In the genomic region with DNA sequence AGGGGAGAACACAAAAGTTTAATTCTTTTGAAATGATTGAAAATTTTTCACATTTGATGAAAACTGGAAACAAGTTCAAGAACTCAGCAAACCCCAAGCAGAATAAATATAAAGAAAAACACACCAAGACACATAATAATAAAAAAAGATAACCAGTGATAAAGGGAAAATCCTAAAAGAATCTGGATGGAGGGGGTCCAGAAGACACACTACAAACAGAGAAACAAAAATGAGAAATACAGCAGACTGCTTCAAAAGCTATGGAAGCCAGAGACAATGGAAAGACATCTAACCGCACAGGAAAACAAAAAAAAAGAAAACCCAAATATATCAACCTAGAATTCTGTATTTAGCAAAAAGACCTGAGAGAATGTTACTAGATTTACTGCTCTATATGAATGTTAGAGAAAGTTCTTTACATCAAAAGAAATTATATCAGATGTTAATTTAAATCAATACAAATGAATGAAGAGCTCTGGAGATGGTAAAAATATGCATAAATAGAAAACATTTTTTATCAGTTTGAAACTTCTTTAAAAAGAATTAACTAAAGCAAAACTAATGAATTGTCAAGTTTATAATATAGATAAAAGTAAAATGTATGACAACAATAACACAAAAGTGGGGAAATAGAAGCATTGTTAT, we compare ENCODE assay signal across 18 cellular contexts.
DNase-seq lines count a peak whose midpoint lies in the region; ATAC-seq and TF ChIP-seq lines count a peak whose summit lies in the region.
"Had no signal": no experiment of that assay in that cellular context is flagged by ENCODE, and none has a peak within 500 bp of the region (broad histone marks: within the 10 kb centered on the region; RNA-seq: fewer than 3 reads in every experiment).

No MANE protein-coding gene starts in this region.

- ATAC-seq in GM23338 (no peak), HG03342 (IDR thresholded peaks at IDR 0.05; ENCODE audit: unreplicated experiment) (no peak)
- ATAC-seq: gastroesophageal sphincter; left lung; right cardiac atrium; stimulated activated naive B cell treated with anti-CD40 and anti-IgM and Interleukin-4, amounts not matched to agents 10 μg/mL and 1 μg/mL and 100 μg/mL, for 72 hours had no signal

- in situ Hi-C loops in Caki2 (cut with HindIII; ENCODE audit: low pct_unique_long_range_greater_than_20kb, low sequenced_read_pairs) = no loop called here

- peaks cover 44% of the 10 kb centered on the region for H3K9me3 Mint-ChIP-seq in GM23338
- H3K9me3 Mint-ChIP-seq in CD8-positive, alpha-beta memory T cell = peaks cover 14 to 19% (median 16%) of the 10 kb centered on the region in 5 donors
- peaks cover 6 to 31% (median 23%) of the 10 kb centered on the region in 8 donors for H3K9me3 Mint-ChIP-seq in CD4-positive, alpha-beta memory T cell

- H3K4me1 Mint-ChIP-seq in GM23338 = peaks cover 11% of the 10 kb centered on the region; the same call in 2 of the 3 replicates
- peaks cover 0 to 4% (median 3%) of the 10 kb centered on the region in 3 donors for H3K4me1 Mint-ChIP-seq in CD8-positive, alpha-beta memory T cell
- H3K4me1 Mint-ChIP-seq in CD4-positive, alpha-beta memory T cell = peaks cover 0 to 4% (median 0%) of the 10 kb centered on the region in 4 donors
- H3K4me1 Mint-ChIP-seq: stimulated activated naive B cell treated with anti-CD40 and anti-IgM and Interleukin-4, amounts not matched to agents 10 μg/mL and 1 μg/mL and 100 μg/mL, for 72 hours had no signal

- H3K4me3 Mint-ChIP-seq in GM23338 = no peak overlapping the region
- no peak overlapping the region for H3K4me3 Mint-ChIP-seq in CD8-positive, alpha-beta memory T cell
- no peak overlapping the region for H3K4me3 Mint-ChIP-seq in CD4-positive, alpha-beta memory T cell
- H3K4me3 Mint-ChIP-seq: activated naive CD8-positive, alpha-beta T cell; stimulated activated naive B cell treated with anti-CD40 and anti-IgM and Interleukin-4, amounts not matched to agents 10 μg/mL and 1 μg/mL and 100 μg/mL, for 72 hours had no signal

- H3K27ac ChIP-seq in GM23338 (ENCODE audit: low read depth) (no peak overlapping the region), OCI-LY7 (ENCODE audit: low read depth, low read length, poor library complexity, severe bottlenecking) (no peak overlapping the region)
- H3K27ac ChIP-seq in CD8-positive, alpha-beta memory T cell (ENCODE audit: low read depth, low read length) = no peak overlapping the region
- no peak overlapping the region for H3K27ac ChIP-seq in CD4-positive, alpha-beta memory T cell (ENCODE audit: low read depth, low read length)
- H3K27ac ChIP-seq: dorsolateral prefrontal cortex, gastroesophageal sphincter, left lung, thyroid gland had no signal

- no peaks in the 10 kb centered on the region for H3F3A ChIP-seq in GM23338 (replicated peaks; ENCODE audit: low read depth)

- CTCF ChIA-PET in OCI-LY7 (lab: Charles Lee; ENCODE audit: unreplicated experiment) = no interaction called here
- CTCF ChIA-PET in CD8-positive, alpha-beta memory T cell (lab: Charles Lee) = no interaction called here
- CTCF ChIA-PET in CD4-positive, alpha-beta memory T cell (lab: Charles Lee; ENCODE audit: partially characterized antibody) = no interaction called here

- H3K9me2 ChIP-seq in GM23338 (ENCODE audit: insufficient read depth) (no peaks in the 10 kb centered on the region; the same call in none of the 2 replicates), OCI-LY7 (ENCODE audit: insufficient read depth, low read length) (no peaks in the 10 kb centered on the region)

- H3K36me3 Mint-ChIP-seq in GM23338 (ENCODE audit: low read depth) = peaks cover 35% of the 10 kb centered on the region
- H3K36me3 Mint-ChIP-seq in CD8-positive, alpha-beta memory T cell = peaks cover 1 to 29% (median 5%) of the 10 kb centered on the region in 3 donors
- peaks cover 5 to 11% of the 10 kb centered on the region in 2 donors for H3K36me3 Mint-ChIP-seq in CD4-positive, alpha-beta memory T cell

- H3K4me1 ChIP-seq in GM23338 (ENCODE audit: insufficient read depth) = no peaks in the 10 kb centered on the region
- H3K4me1 ChIP-seq in OCI-LY7 (ENCODE audit: insufficient read depth, low read length, poor library complexity, severe bottlenecking) = no peaks in the 10 kb centered on the region
- no peaks in the 10 kb centered on the region for H3K4me1 ChIP-seq in CD8-positive, alpha-beta memory T cell (ENCODE audit: insufficient read depth, low read length)
- H3K4me1 ChIP-seq in CD4-positive, alpha-beta memory T cell (ENCODE audit: insufficient read depth, low read length) = no peaks in the 10 kb centered on the region
- H3K4me1 ChIP-seq: gastroesophageal sphincter, left lung, thyroid gland had no signal

- H3K4me3 ChIP-seq in GM23338 (no peak overlapping the region), OCI-LY7 (ENCODE audit: low read depth, low read length, poor library complexity, severe bottlenecking) (no peak overlapping the region), choroid plexus epithelial cell (ENCODE audit: low read depth, low read length) (no peak overlapping the region)
- no peak overlapping the region for H3K4me3 ChIP-seq in CD8-positive, alpha-beta memory T cell (ENCODE audit: low read length)
- no peak overlapping the region for H3K4me3 ChIP-seq in CD4-positive, alpha-beta memory T cell (ENCODE audit: low read length in 2 of 2)
- H3K4me3 ChIP-seq: dorsolateral prefrontal cortex, gastroesophageal sphincter, left lung, thyroid gland had no signal

- no peak overlapping the region for H3K27ac Mint-ChIP-seq in GM23338
- H3K27ac Mint-ChIP-seq in CD8-positive, alpha-beta memory T cell = no peak overlapping the region
- no peak overlapping the region for H3K27ac Mint-ChIP-seq in CD4-positive, alpha-beta memory T cell
- H3K27ac Mint-ChIP-seq: activated naive CD8-positive, alpha-beta T cell; stimulated activated naive B cell treated with anti-CD40 and anti-IgM and Interleukin-4, amounts not matched to agents 10 μg/mL and 1 μg/mL and 100 μg/mL, for 72 hours had no signal

- H3K4me2 ChIP-seq in GM23338 (no peak overlapping the region), OCI-LY7 (ENCODE audit: low read length) (no peak overlapping the region)

- H3K9me3 ChIP-seq in OCI-LY7 (ENCODE audit: low read length) = peaks cover 16% of the 10 kb centered on the region
- H3K9me3 ChIP-seq in CD8-positive, alpha-beta memory T cell (ENCODE audit: low read length) = no peaks in the 10 kb centered on the region
- no peaks in the 10 kb centered on the region for H3K9me3 ChIP-seq in CD4-positive, alpha-beta memory T cell (ENCODE audit: control insufficient read depth in 1 of 2, low read length in 2 of 2)
- H3K9me3 ChIP-seq: thyroid gland had no signal

- no peaks in the 10 kb centered on the region for H3K79me2 ChIP-seq in GM23338 (replicated peaks; ENCODE audit: insufficient read depth)
- H3K79me2 ChIP-seq in OCI-LY7 (ENCODE audit: insufficient read depth, low read depth, low read length) = no peaks in the 10 kb centered on the region

- POLR2A ChIA-PET in OCI-LY7 (lab: Charles Lee) = interaction anchor here (0.6 to 1.4 kb wide), 4 partner anchors 16 to 803 kb away, joined by 3 to 5 read pairs (median 3); no protein-coding TSS in a partner anchor
- POLR2A ChIA-PET in CD8-positive, alpha-beta memory T cell (lab: Charles Lee) = no interaction called here
- POLR2A ChIA-PET in CD4-positive, alpha-beta memory T cell (lab: Charles Lee; ENCODE audit: partially characterized antibody) = no interaction called here

- intact Hi-C loops in OCI-LY7 (cut with micrococcal nuclease; ENCODE audit: unreplicated experiment) = no loop called here
- intact Hi-C loops in CD4-positive, alpha-beta memory T cell (cut with micrococcal nuclease) = no loop called here

- no peaks in the 10 kb centered on the region for H3K27me3 ChIP-seq in GM23338 (ENCODE audit: insufficient read depth)
- H3K27me3 ChIP-seq in CD8-positive, alpha-beta memory T cell (ENCODE audit: insufficient read depth, low read length, poor library complexity, severe bottlenecking) = no peaks in the 10 kb centered on the region
- no peaks in the 10 kb centered on the region for H3K27me3 ChIP-seq in CD4-positive, alpha-beta memory T cell (ENCODE audit: insufficient read depth, low read length)
- H3K27me3 ChIP-seq: dorsolateral prefrontal cortex, gastroesophageal sphincter, left lung, thyroid gland had no signal

- H3K36me3 ChIP-seq in GM23338 (ENCODE audit: insufficient read depth) (peaks cover 27% of the 10 kb centered on the region), OCI-LY7 (ENCODE audit: insufficient read depth, low read length) (no peaks in the 10 kb centered on the region)
- H3K36me3 ChIP-seq in CD8-positive, alpha-beta memory T cell (ENCODE audit: insufficient read depth, low read length) = no peaks in the 10 kb centered on the region
- H3K36me3 ChIP-seq in CD4-positive, alpha-beta memory T cell (ENCODE audit: insufficient read depth, low read length) = no peaks in the 10 kb centered on the region
- H3K36me3 ChIP-seq: gastroesophageal sphincter, left lung, thyroid gland had no signal

- H2AFZ ChIP-seq in GM23338 (no peak overlapping the region), OCI-LY7 (ENCODE audit: low read length) (no peak overlapping the region)

- DNase-seq in Caki2 (ENCODE audit: low read depth) = peak; percentile 22
- DNase-seq in GM23338 (ENCODE audit: low spot score) = peak; percentile 40
- DNase-seq in OCI-LY7 (ENCODE audit: low spot score) = peak; percentile 10
- peak; percentile 8 for DNase-seq in choroid plexus epithelial cell (ENCODE audit: low read depth)
- DNase-seq in CD8-positive, alpha-beta memory T cell = no peak
- no peak for DNase-seq in NCI-H524 (lab: John Stamatoyannopoulos, UW)
- DNase-seq in CD4-positive, alpha-beta memory T cell = no peak
- DNase-seq: activated CD4-positive, alpha-beta T cell treated with anti-CD3 and anti-CD28 coated beads, Interleukin-2, amount 50 U/mL, for 1 hour; dorsolateral prefrontal cortex; left lung; NCI-H2081 treated with DMSO at 0.1 percent for 48 hours; right cardiac atrium; stimulated activated CD4-positive, alpha-beta T cell treated with anti-CD3 and anti-CD28 coated beads, Interleukin-15, amount 100 ng/mL, for 24 hours; stimulated activated naive B cell treated with anti-CD40 and anti-IgM and Interleukin-4, amounts not matched to agents 10 μg/mL and 1 μg/mL and 100 μg/mL, for 72 hours; thyroid gland had no signal

- BruUV-seq in OCI-LY7 (replicated peaks; lab: Mats Ljungman, UMichigan) = no TSS peak

- peaks cover 3% of the 10 kb centered on the region for H3K27me3 Mint-ChIP-seq in GM23338 (ENCODE audit: insufficient read depth, low read depth, poor library complexity)
- H3K27me3 Mint-ChIP-seq in CD8-positive, alpha-beta memory T cell = peaks cover 0 to 4% of the 10 kb centered on the region in 2 donors
- peaks cover 0 to 2% of the 10 kb centered on the region in 2 donors for H3K27me3 Mint-ChIP-seq in CD4-positive, alpha-beta memory T cell

- TF ChIP-seq CTCF in GM23338 (conservative IDR thresholded peaks at IDR 0.05; ENCODE audit: low read depth in 2 of 2) = no peak
- TF ChIP-seq CTCF in OCI-LY7 (conservative IDR thresholded peaks at IDR 0.05; ENCODE audit: low read length) = no peak
- TF ChIP-seq CTCF in choroid plexus epithelial cell (conservative IDR thresholded peaks at IDR 0.05; ENCODE audit: low read depth, low read length) = no peak

- H4K20me1 ChIP-seq in GM23338 (replicated peaks; ENCODE audit: insufficient read depth) (no peaks in the 10 kb centered on the region), OCI-LY7 (ENCODE audit: insufficient read depth, low read length) (no peaks in the 10 kb centered on the region)

Comparison
In these comparisons a context has a peak if more than half of its experiments do, and no peak if none do; other contexts are left out.
1. DNase-seq: peak in Caki2 (single experiment), GM23338 (single experiment), OCI-LY7 (single experiment) and choroid plexus epithelial cell (single experiment); none in CD8-positive, alpha-beta memory T cell (0 of 5), NCI-H524 (0 of 2) and CD4-positive, alpha-beta memory T cell (0 of 5).